1 cellular context compared by ENCODE assay signal in the genomic region with DNA sequence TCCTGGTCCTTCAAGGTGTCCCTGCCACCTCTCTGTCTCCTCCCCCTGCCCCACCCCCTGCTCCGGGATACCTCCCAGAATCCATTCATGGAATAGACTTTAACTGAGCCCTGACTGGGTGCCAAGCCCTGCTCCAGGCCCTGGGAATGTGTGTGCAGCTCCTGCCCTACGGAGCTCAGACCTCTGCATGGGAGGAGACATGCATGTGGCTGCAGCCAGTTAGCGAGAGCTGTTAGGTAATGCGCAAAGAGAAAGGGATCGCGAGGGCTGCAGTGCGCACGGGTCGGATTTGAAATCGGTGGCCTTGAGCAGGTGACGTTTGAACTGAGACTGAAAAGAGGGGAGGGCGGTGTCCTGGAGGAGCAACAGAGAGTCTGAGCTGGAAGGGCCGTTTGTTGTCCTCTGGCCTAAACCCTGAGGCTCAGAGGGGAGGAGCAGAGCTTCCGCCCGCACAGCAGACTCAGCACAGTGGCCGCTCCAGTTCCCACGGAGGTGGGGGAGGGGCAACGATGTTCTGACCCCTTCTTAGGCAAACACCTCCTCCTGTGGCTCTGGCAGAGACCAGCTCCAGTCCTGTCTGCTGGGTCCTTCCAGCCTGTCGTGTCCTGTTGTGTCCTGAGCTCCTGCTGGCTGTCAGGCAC.
TF ChIP-seq lines count a peak whose summit lies in the region.

No MANE protein-coding gene starts in this region.

TF ChIP-seq in HepG2, 621 proteins besides CTCF, POLR2A, EP300 and RAD21 (continued from another document and continues in another):
- TF ChIP-seq, protein P1, sequence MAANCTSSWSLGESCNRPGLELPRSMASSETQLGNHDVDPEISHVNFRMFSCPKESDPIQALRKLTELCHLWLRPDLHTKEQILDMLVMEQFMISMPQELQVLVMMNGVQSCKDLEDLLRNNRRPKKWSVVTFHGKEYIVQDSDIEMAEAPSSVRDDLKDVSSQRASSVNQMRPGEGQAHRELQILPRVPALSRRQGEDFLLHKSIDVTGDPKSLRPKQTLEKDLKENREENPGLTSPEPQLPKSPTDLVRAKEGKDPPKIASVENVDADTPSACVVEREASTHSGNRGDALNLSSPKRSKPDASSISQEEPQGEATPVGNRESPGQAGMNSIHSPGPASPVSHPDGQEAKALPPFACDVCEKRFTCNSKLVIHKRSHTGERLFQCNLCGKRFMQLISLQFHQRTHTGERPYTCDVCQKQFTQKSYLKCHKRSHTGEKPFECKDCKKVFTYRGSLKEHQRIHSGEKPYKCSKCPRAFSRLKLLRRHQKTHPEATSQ (CRISPR knock-in tag; IDR thresholded peaks at IDR 0.05; ENCODE audit: borderline replicate concordance), result 0 out of 2 replicates have a peak, but pooled peaks have one; percentile 67
- TF ChIP-seq ZBTB7A (CRISPR knock-in tag; IDR thresholded peaks at IDR 0.05) (no peak; the same call in 1 of the 2 replicates), ZKSCAN8 (CRISPR knock-in tag; IDR thresholded peaks at IDR 0.05; ENCODE audit: borderline replicate concordance) (no peak), RBM22 (optimal IDR thresholded peaks at IDR 0.05; ENCODE audit: low read length) (no peak), ZNF839 (CRISPR knock-in tag; IDR thresholded peaks at IDR 0.05; ENCODE audit: borderline replicate concordance) (no peak), HMG20B (CRISPR knock-in tag; conservative IDR thresholded peaks at IDR 0.05) (0 out of 2 replicates have a peak, but pooled peaks have one; percentile 20), NFRKB (IDR thresholded peaks at IDR 0.05) (no peak), ZNF672 (CRISPR knock-in tag; IDR thresholded peaks at IDR 0.05) (no peak), ZNF598 (CRISPR knock-in tag; IDR thresholded peaks at IDR 0.05; ENCODE audit: borderline replicate concordance) (no peak), PRMT3 (CRISPR knock-in tag; IDR thresholded peaks at IDR 0.05; ENCODE audit: borderline replicate concordance, low read depth) (no peak), ZNF225 (CRISPR knock-in tag; IDR thresholded peaks at IDR 0.05) (no peak), ZNF232 (CRISPR knock-in tag; IDR thresholded peaks at IDR 0.05; ENCODE audit: borderline replicate concordance) (no peak), NCOA2 (CRISPR knock-in tag; IDR thresholded peaks at IDR 0.05) (peak; percentile 60), ZNF451 (CRISPR knock-in tag; IDR thresholded peaks at IDR 0.05) (peak; percentile 70; the same call in 1 of the 2 replicates), SMAD3 (CRISPR knock-in tag; IDR thresholded peaks at IDR 0.05) (no peak), ZSCAN21 (CRISPR knock-in tag; IDR thresholded peaks at IDR 0.05; ENCODE audit: borderline replicate concordance) (0 out of 2 replicates have a peak, but pooled peaks have one; percentile 55), ZNF572 (CRISPR knock-in tag; IDR thresholded peaks at IDR 0.05) (no peak), FOXJ3 (CRISPR knock-in tag; IDR thresholded peaks at IDR 0.05; ENCODE audit: borderline replicate concordance) (0 out of 2 replicates have a peak, but pooled peaks have one; percentile 21), DPF2 (CRISPR knock-in tag; IDR thresholded peaks at IDR 0.05; ENCODE audit: borderline replicate concordance, low read depth) (no peak), MAFK (conservative IDR thresholded peaks at IDR 0.05 in 1 of 2, IDR thresholded peaks at IDR 0.05 in 1 of 2; ENCODE audit: low read length in 2 of 2) (no peak), PTBP1 (IDR thresholded peaks at IDR 0.05; ENCODE audit: low read depth, low read length, poor library complexity, severe bottlenecking) (no peak), SRF (IDR thresholded peaks at IDR 0.05; ENCODE audit: low read depth, low read length) (no peak), TBP (CRISPR knock-in tag; IDR thresholded peaks at IDR 0.05) (no peak), CREM (IDR thresholded peaks at IDR 0.05) (peak; percentile 55), CREM (CRISPR knock-in tag; IDR thresholded peaks at IDR 0.05) (no peak), EED (CRISPR knock-in tag; IDR thresholded peaks at IDR 0.05) (no peak)
- TF ChIP-seq, protein P2, sequence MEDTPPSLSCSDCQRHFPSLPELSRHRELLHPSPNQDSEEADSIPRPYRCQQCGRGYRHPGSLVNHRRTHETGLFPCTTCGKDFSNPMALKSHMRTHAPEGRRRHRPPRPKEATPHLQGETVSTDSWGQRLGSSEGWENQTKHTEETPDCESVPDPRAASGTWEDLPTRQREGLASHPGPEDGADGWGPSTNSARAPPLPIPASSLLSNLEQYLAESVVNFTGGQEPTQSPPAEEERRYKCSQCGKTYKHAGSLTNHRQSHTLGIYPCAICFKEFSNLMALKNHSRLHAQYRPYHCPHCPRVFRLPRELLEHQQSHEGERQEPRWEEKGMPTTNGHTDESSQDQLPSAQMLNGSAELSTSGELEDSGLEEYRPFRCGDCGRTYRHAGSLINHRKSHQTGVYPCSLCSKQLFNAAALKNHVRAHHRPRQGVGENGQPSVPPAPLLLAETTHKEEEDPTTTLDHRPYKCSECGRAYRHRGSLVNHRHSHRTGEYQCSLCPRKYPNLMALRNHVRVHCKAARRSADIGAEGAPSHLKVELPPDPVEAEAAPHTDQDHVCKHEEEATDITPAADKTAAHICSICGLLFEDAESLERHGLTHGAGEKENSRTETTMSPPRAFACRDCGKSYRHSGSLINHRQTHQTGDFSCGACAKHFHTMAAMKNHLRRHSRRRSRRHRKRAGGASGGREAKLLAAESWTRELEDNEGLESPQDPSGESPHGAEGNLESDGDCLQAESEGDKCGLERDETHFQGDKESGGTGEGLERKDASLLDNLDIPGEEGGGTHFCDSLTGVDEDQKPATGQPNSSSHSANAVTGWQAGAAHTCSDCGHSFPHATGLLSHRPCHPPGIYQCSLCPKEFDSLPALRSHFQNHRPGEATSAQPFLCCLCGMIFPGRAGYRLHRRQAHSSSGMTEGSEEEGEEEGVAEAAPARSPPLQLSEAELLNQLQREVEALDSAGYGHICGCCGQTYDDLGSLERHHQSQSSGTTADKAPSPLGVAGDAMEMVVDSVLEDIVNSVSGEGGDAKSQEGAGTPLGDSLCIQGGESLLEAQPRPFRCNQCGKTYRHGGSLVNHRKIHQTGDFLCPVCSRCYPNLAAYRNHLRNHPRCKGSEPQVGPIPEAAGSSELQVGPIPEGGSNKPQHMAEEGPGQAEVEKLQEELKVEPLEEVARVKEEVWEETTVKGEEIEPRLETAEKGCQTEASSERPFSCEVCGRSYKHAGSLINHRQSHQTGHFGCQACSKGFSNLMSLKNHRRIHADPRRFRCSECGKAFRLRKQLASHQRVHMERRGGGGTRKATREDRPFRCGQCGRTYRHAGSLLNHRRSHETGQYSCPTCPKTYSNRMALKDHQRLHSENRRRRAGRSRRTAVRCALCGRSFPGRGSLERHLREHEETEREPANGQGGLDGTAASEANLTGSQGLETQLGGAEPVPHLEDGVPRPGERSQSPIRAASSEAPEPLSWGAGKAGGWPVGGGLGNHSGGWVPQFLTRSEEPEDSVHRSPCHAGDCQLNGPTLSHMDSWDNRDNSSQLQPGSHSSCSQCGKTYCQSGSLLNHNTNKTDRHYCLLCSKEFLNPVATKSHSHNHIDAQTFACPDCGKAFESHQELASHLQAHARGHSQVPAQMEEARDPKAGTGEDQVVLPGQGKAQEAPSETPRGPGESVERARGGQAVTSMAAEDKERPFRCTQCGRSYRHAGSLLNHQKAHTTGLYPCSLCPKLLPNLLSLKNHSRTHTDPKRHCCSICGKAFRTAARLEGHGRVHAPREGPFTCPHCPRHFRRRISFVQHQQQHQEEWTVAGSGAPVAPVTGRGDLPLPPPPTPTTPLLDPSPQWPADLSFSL (CRISPR knock-in tag; IDR thresholded peaks at IDR 0.05), result no peak
- TF ChIP-seq, protein P3, sequence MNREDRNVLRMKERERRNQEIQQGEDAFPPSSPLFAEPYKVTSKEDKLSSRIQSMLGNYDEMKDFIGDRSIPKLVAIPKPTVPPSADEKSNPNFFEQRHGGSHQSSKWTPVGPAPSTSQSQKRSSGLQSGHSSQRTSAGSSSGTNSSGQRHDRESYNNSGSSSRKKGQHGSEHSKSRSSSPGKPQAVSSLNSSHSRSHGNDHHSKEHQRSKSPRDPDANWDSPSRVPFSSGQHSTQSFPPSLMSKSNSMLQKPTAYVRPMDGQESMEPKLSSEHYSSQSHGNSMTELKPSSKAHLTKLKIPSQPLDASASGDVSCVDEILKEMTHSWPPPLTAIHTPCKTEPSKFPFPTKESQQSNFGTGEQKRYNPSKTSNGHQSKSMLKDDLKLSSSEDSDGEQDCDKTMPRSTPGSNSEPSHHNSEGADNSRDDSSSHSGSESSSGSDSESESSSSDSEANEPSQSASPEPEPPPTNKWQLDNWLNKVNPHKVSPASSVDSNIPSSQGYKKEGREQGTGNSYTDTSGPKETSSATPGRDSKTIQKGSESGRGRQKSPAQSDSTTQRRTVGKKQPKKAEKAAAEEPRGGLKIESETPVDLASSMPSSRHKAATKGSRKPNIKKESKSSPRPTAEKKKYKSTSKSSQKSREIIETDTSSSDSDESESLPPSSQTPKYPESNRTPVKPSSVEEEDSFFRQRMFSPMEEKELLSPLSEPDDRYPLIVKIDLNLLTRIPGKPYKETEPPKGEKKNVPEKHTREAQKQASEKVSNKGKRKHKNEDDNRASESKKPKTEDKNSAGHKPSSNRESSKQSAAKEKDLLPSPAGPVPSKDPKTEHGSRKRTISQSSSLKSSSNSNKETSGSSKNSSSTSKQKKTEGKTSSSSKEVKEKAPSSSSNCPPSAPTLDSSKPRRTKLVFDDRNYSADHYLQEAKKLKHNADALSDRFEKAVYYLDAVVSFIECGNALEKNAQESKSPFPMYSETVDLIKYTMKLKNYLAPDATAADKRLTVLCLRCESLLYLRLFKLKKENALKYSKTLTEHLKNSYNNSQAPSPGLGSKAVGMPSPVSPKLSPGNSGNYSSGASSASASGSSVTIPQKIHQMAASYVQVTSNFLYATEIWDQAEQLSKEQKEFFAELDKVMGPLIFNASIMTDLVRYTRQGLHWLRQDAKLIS (CRISPR knock-in tag; IDR thresholded peaks at IDR 0.05), result no peak
- TF ChIP-seq, protein P4, sequence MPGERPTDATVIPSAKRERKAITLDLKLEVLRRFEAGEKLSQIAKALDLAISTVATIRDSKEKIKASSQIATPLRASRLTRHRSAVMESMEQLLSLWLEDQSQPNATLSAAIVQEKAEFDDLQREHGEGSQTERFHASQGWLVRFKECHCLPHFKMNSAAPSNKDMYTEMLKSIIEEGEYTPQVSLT (CRISPR knock-in tag; IDR thresholded peaks at IDR 0.05; ENCODE audit: borderline replicate concordance, low read depth), result no peak
- TF ChIP-seq, protein P5, sequence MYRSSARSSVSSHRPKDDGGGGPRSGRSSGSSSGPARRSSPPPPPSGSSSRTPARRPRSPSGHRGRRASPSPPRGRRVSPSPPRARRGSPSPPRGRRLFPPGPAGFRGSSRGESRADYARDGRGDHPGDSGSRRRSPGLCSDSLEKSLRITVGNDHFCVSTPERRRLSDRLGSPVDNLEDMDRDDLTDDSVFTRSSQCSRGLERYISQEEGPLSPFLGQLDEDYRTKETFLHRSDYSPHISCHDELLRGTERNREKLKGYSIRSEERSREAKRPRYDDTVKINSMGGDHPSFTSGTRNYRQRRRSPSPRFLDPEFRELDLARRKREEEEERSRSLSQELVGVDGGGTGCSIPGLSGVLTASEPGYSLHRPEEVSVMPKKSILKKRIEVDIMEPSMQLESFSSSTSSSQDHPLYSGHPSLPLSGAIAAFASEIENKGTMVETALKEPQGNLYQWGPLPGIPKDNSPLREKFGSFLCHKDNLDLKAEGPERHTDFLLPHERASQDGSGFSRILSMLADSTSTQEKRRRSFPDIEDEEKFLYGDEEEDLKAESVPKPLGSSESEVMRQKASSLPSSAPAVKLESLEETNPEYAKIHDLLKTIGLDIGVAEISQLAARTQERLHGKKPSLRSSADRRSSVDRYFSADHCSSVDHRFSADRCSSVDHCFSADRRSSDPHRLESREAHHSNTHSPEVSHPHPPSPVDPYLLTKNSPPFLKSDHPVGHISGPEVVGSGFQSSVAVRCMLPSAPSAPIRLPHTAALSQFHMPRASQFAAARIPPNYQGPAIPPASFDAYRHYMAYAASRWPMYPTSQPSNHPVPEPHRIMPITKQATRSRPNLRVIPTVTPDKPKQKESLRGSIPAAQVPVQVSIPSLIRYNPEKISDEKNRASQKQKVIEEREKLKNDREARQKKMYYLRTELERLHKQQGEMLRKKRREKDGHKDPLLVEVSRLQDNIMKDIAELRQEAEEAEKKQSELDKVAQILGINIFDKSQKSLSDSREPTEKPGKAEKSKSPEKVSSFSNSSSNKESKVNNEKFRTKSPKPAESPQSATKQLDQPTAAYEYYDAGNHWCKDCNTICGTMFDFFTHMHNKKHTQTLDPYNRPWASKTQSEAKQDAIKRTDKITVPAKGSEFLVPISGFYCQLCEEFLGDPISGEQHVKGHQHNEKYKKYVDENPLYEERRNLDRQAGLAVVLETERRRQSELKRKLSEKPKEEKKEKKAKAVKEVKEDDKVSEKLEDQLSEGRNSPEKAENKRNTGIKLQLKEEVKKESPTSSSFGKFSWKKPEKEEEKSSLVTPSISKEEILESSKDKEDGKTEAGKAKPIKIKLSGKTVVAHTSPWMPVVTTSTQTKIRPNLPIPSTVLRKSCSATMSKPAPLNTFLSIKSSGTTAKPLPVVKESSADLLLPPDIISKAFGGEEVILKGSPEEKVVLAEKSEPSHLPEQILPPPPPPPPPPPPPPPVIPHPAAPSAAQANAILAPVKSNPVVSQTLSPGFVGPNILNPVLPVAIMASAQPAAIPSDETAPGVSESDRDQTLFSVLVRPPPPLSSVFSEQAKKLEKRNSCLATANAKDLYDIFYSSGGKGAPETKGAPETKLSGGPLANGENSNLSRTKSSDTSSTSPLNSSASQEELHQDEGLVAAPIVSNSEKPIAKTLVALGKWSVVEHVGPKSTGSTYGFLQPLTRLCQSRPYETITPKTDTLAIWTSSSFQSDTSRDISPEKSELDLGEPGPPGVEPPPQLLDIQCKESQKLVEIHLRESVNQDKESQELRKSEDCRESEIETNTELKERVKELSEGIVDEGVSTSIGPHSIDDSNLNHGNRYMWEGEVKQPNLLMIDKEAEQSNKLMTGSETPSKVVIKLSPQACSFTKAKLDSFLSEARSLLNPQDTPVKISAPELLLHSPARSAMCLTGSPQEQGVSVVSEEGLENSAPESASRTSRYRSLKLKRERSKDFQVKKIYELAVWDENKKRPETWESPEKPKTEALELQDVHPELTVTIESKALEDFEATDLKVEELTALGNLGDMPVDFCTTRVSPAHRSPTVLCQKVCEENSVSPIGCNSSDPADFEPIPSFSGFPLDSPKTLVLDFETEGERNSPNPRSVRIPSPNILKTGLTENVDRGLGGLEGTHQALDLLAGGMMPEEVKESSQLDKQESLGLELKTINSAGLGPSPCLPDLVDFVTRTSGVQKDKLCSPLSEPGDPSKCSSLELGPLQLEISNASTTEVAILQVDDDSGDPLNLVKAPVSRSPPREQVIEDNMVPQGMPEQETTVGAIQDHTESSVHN (CRISPR knock-in tag; IDR thresholded peaks at IDR 0.05), result no peak
- TF ChIP-seq, protein P6, sequence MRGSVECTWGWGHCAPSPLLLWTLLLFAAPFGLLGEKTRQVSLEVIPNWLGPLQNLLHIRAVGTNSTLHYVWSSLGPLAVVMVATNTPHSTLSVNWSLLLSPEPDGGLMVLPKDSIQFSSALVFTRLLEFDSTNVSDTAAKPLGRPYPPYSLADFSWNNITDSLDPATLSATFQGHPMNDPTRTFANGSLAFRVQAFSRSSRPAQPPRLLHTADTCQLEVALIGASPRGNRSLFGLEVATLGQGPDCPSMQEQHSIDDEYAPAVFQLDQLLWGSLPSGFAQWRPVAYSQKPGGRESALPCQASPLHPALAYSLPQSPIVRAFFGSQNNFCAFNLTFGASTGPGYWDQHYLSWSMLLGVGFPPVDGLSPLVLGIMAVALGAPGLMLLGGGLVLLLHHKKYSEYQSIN (CRISPR knock-in tag; IDR thresholded peaks at IDR 0.05; ENCODE audit: borderline replicate concordance), result no peak
- TF ChIP-seq, protein P7, sequence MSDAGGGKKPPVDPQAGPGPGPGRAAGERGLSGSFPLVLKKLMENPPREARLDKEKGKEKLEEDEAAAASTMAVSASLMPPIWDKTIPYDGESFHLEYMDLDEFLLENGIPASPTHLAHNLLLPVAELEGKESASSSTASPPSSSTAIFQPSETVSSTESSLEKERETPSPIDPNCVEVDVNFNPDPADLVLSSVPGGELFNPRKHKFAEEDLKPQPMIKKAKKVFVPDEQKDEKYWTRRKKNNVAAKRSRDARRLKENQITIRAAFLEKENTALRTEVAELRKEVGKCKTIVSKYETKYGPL (CRISPR knock-in tag; IDR thresholded peaks at IDR 0.05), result no peak; the same call in 1 of the 2 replicates
